ENCODE assay signal across 32 cellular contexts in genomic region chr1:71427066-71427465, GRCh38.
"Had no signal": no experiment of that assay in that cellular context is flagged by ENCODE, and none has a peak within 500 bp of the region (broad histone marks: within the 10 kb centered on the region; RNA-seq: fewer than 3 reads in every experiment).

No MANE protein-coding gene starts in this region.

- H3K4me3 ChIP-seq: adrenal gland, ascending aorta, cardiac muscle cell, psoas muscle, smooth muscle cell, upper lobe of right lung had no signal

- H3K36me3 ChIP-seq: adrenal gland, ascending aorta, cardiac muscle cell, upper lobe of right lung had no signal

- H3K4me1 ChIP-seq: adrenal gland, ascending aorta, parathyroid adenoma, psoas muscle, upper lobe of right lung had no signal

- H2AFZ ChIP-seq: parathyroid adenoma had no signal

- H3K79me2 ChIP-seq: parathyroid adenoma had no signal

- H3K4me3 Mint-ChIP-seq: activated CD4-positive, alpha-beta T cell treated with anti-CD3 and anti-CD28 coated beads for 36 hours; activated CD8-positive, alpha-beta T cell treated with anti-CD3 and anti-CD28 coated beads, Interleukin-2, amount 10 ng/mL, durations not matched to agents 7 days and 5 days; activated naive CD4-positive, alpha-beta T cell treated with anti-CD3 and anti-CD28 coated beads for 36 hours; activated naive CD8-positive, alpha-beta T cell treated with anti-CD3 and anti-CD28 coated beads for 36 hours; brain; effector memory CD8-positive, alpha-beta T cell; immature natural killer cell; mesothelial cell of epicardium; naive B cell; nephron progenitor cell; stimulated activated memory B cell treated with anti-CD40 and anti-IgM and Interleukin-4, amounts not matched to agents 10 μg/mL and 1 μg/mL and 100 μg/mL, for 72 hours; stimulated activated naive CD8-positive, alpha-beta T cell treated with anti-CD3 and anti-CD28 coated beads, Interleukin-15, amount 100 ng/mL, for 72 hours had no signal

- H3K27me3 ChIP-seq: adrenal gland, ascending aorta, cardiac muscle cell, upper lobe of right lung had no signal

- DNase-seq: activated CD4-positive, alpha-beta T cell treated with anti-CD3 and anti-CD28 coated beads for 36 hours; activated CD4-positive, CD25-positive, alpha-beta regulatory T cell; activated CD8-positive, alpha-beta T cell treated with anti-CD3 and anti-CD28 coated beads, Interleukin-2, amount 10 ng/mL, durations not matched to agents 7 days and 5 days; activated effector memory CD4-positive, alpha-beta T cell treated with Interleukin-2 at 50 U/mL for 16 hours; activated naive CD4-positive, alpha-beta T cell treated with anti-CD3 and anti-CD28 coated beads for 36 hours; activated naive CD8-positive, alpha-beta T cell treated with anti-CD3 and anti-CD28 coated beads for 36 hours; activated T-cell treated with anti-CD3 and anti-CD28 coated beads for 4 hours; adrenal gland; cortex of kidney; effector memory CD8-positive, alpha-beta T cell; erythroblast; head of caudate nucleus; hypothalamus; immature natural killer cell; kidney; left colon; naive B cell; nephron progenitor cell; nucleus accumbens; psoas muscle; stimulated activated CD4-positive, alpha-beta T cell treated with anti-CD3 and anti-CD28 coated beads, Interleukin-1b, Interleukin-23, amount 100 ng/mL, for 48 hours; stimulated activated CD4-positive, alpha-beta T cell treated with anti-CD3 and anti-CD28 coated beads, Interleukin-4, amount 100 ng/mL, for 4 hours; stimulated activated CD8-positive, alpha-beta memory T cell treated with anti-CD3 and anti-CD28 coated beads, Interleukin-4, amount 100 ng/mL, for 48 hours; stimulated activated naive CD8-positive, alpha-beta T cell treated with anti-CD3 and anti-CD28 coated beads, Interleukin-15, amount 100 ng/mL, for 72 hours; upper lobe of right lung had no signal

- H3K27ac Mint-ChIP-seq: activated CD4-positive, alpha-beta T cell treated with anti-CD3 and anti-CD28 coated beads for 36 hours; activated CD8-positive, alpha-beta T cell treated with anti-CD3 and anti-CD28 coated beads, Interleukin-2, amount 10 ng/mL, durations not matched to agents 7 days and 5 days; activated naive CD4-positive, alpha-beta T cell treated with anti-CD3 and anti-CD28 coated beads for 36 hours; activated naive CD8-positive, alpha-beta T cell treated with anti-CD3 and anti-CD28 coated beads for 36 hours; effector memory CD8-positive, alpha-beta T cell; immature natural killer cell; mesothelial cell of epicardium; naive B cell; nephron progenitor cell; stimulated activated memory B cell treated with anti-CD40 and anti-IgM and Interleukin-4, amounts not matched to agents 10 μg/mL and 1 μg/mL and 100 μg/mL, for 72 hours had no signal

- H3K27me3 Mint-ChIP-seq: activated CD4-positive, alpha-beta T cell treated with anti-CD3 and anti-CD28 coated beads for 36 hours; activated naive CD8-positive, alpha-beta T cell treated with anti-CD3 and anti-CD28 coated beads for 36 hours; brain; effector memory CD8-positive, alpha-beta T cell; naive B cell; stimulated activated memory B cell treated with anti-CD40 and anti-IgM and Interleukin-4, amounts not matched to agents 10 μg/mL and 1 μg/mL and 100 μg/mL, for 72 hours; stimulated activated naive CD8-positive, alpha-beta T cell treated with anti-CD3 and anti-CD28 coated beads, Interleukin-15, amount 100 ng/mL, for 72 hours had no signal

- H3K9me3 Mint-ChIP-seq: activated naive CD4-positive, alpha-beta T cell treated with anti-CD3 and anti-CD28 coated beads for 36 hours; activated naive CD8-positive, alpha-beta T cell treated with anti-CD3 and anti-CD28 coated beads for 36 hours; brain; mesothelial cell of epicardium; nephron progenitor cell; stimulated activated memory B cell treated with anti-CD40 and anti-IgM and Interleukin-4, amounts not matched to agents 10 μg/mL and 1 μg/mL and 100 μg/mL, for 72 hours; stimulated activated naive CD8-positive, alpha-beta T cell treated with anti-CD3 and anti-CD28 coated beads, Interleukin-15, amount 100 ng/mL, for 72 hours had no signal

- H3K27ac ChIP-seq: adrenal gland, ascending aorta, cardiac muscle cell, parathyroid adenoma, psoas muscle, upper lobe of right lung had no signal

- H3K4me2 ChIP-seq: smooth muscle cell had no signal

- H3K4me1 Mint-ChIP-seq: activated CD4-positive, alpha-beta T cell treated with anti-CD3 and anti-CD28 coated beads for 36 hours; activated naive CD8-positive, alpha-beta T cell treated with anti-CD3 and anti-CD28 coated beads for 36 hours; immature natural killer cell; naive B cell; nephron progenitor cell; stimulated activated memory B cell treated with anti-CD40 and anti-IgM and Interleukin-4, amounts not matched to agents 10 μg/mL and 1 μg/mL and 100 μg/mL, for 72 hours; stimulated activated naive CD8-positive, alpha-beta T cell treated with anti-CD3 and anti-CD28 coated beads, Interleukin-15, amount 100 ng/mL, for 72 hours had no signal

- ATAC-seq: activated CD4-positive, alpha-beta T cell treated with anti-CD3 and anti-CD28 coated beads for 36 hours; activated CD8-positive, alpha-beta T cell treated with anti-CD3 and anti-CD28 coated beads, Interleukin-2, amount 10 ng/mL, durations not matched to agents 7 days and 5 days; effector memory CD8-positive, alpha-beta T cell; psoas muscle; stimulated activated memory B cell treated with anti-CD40 and anti-IgM and Interleukin-4, amounts not matched to agents 10 μg/mL and 1 μg/mL and 100 μg/mL, for 72 hours; stimulated activated naive CD8-positive, alpha-beta T cell treated with anti-CD3 and anti-CD28 coated beads, Interleukin-15, amount 100 ng/mL, for 72 hours; upper lobe of right lung had no signal

- H3K9me3 ChIP-seq: adrenal gland, ascending aorta, psoas muscle, upper lobe of right lung had no signal

- H3K36me3 Mint-ChIP-seq: activated naive CD8-positive, alpha-beta T cell treated with anti-CD3 and anti-CD28 coated beads for 36 hours; brain; immature natural killer cell; mesothelial cell of epicardium; naive B cell; stimulated activated memory B cell treated with anti-CD40 and anti-IgM and Interleukin-4, amounts not matched to agents 10 μg/mL and 1 μg/mL and 100 μg/mL, for 72 hours had no signal
